In the genomic region with DNA sequence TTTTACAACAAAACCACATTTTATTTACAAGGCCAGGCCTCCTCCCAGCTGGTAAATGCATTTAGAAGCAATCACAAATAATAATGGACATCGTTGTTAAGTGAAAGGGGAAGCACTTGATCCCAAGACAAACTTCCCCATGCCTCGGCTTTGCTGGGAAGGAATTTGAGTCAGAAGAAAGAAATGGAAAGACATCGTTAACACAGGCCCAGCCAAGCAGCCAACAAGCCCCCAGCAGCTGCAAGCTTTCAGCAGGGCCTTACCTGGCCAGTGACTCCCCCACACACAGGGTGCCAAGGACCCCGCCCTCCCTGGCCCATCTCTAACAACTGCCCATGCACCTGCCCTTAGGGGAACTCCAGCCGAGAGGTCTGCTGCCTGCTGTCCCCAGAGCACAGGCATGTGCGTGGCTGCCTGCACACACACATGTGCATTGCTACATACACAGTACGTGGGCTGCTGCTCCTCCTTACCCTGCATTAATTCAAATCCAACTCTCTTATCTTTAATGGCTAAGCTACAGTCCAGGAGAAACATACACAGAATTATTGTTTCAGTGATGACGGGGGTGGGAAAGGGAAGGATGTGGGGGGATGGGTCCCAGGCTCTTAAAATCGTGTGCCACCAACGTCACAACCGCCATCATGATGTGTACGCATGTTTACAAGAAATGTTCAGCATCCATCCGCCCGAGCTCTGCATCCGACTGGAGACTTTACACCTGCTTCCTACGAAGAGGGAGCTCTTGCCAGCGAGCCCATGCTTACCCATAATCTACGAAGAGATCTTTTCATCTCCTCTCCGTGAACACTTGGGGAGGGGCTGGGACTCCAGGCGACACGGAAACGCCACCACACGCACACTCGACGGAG, we compare ENCODE assay signal across 2 cellular contexts.
TF ChIP-seq lines count a peak whose summit lies in the region.

No MANE protein-coding gene starts in this region.

TF ChIP-seq in HEK293, 187 proteins besides CTCF, POLR2A, EP300 and RAD21 (continued from another document and continues in another):
- TF ChIP-seq ZNF449 (tag by site-specific recombination; IDR thresholded peaks at IDR 0.05) (no peak), ZNF335 (tag by site-specific recombination; conservative IDR thresholded peaks at IDR 0.05) (peak; percentile 86), YY2 (tag by site-specific recombination; IDR thresholded peaks at IDR 0.05) (peak; percentile 35; the same call in 1 of the 2 replicates), ZNF302 (tag by site-specific recombination; IDR thresholded peaks at IDR 0.05; ENCODE audit: low read depth) (no peak), ZNF280C (tag by site-specific recombination; IDR thresholded peaks at IDR 0.05) (no peak), PATZ1 (tag by site-specific recombination; IDR thresholded peaks at IDR 0.05) (peak; percentile 38; the same call in 1 of the 2 replicates), ZNF792 (tag by site-specific recombination; IDR thresholded peaks at IDR 0.05) (0 out of 2 replicates have a peak, but pooled peaks have one; percentile 37), TCF7L2 (IDR thresholded peaks at IDR 0.05; ENCODE audit: borderline replicate concordance, low read depth, low read length) (0 out of 2 replicates have a peak, but pooled peaks have one; percentile 18), ZNF560 (tag by site-specific recombination; IDR thresholded peaks at IDR 0.05; ENCODE audit: borderline replicate concordance) (no peak), ZBTB21 (tag by site-specific recombination; IDR thresholded peaks at IDR 0.05) (peak; percentile 55), SP7 (tag by site-specific recombination; IDR thresholded peaks at IDR 0.05) (0 out of 2 replicates have a peak, but pooled peaks have one; percentile 13), KLF17 (tag by site-specific recombination; IDR thresholded peaks at IDR 0.05) (peak; percentile 35; the same call in 1 of the 2 replicates), ZNF580 (tag by site-specific recombination; IDR thresholded peaks at IDR 0.05) (peak; percentile 9; the same call in 1 of the 2 replicates), SP3 (tag by site-specific recombination; IDR thresholded peaks at IDR 0.05) (no peak), EGR2 (tag by site-specific recombination; IDR thresholded peaks at IDR 0.05; ENCODE audit: low read depth) (peak; percentile 44; the same call in 1 of the 2 replicates), ZNF600 (tag by site-specific recombination; IDR thresholded peaks at IDR 0.05) (peak; percentile 36; the same call in 1 of the 2 replicates)

TF ChIP-seq in SK-N-SH treated with all-trans-retinoic acid at 6 μM for 48 hours, 23 proteins besides CTCF, POLR2A, EP300 and RAD21 (continued from another document):
- TF ChIP-seq PATZ1 (CRISPR knock-in tag; IDR thresholded peaks at IDR 0.05; ENCODE audit: borderline replicate concordance) (no peak), TOX (CRISPR knock-in tag; IDR thresholded peaks at IDR 0.05; ENCODE audit: borderline replicate concordance) (no peak), ISL1 (CRISPR knock-in tag; IDR thresholded peaks at IDR 0.05) (no peak), ZFP3 (CRISPR knock-in tag; IDR thresholded peaks at IDR 0.05) (no peak)
